16 cellular contexts compared by ENCODE assay signal in genomic region chr7:55387062-55387965, GRCh38. TPM values are rescaled to one million over a fixed set of nuclear protein-coding genes. Genes with fewer than 3 reads are reported as not detected.
DNase-seq lines count a peak whose midpoint lies in the region; ATAC-seq, FAIRE-seq and TF ChIP-seq lines count a peak whose summit lies in the region.
"Had no signal": no experiment of that assay in that cellular context is flagged by ENCODE, and none has a peak within 500 bp of the region (broad histone marks: within the 10 kb centered on the region; RNA-seq: fewer than 3 reads in every experiment).

No MANE protein-coding gene starts in this region.

- H2AK5ac ChIP-seq in IMR-90 (ENCODE audit: low read depth, low read length), result no peak overlapping the region

- no peak overlapping the region for H3K4ac ChIP-seq in IMR-90 (ENCODE audit: low read depth, low read length)

- H3K4me1 ChIP-seq in IMR-90 (ENCODE audit: control insufficient read depth, insufficient read depth, low read length) (no peaks in the 10 kb centered on the region), kidney (ENCODE audit: control insufficient read depth in 1 of 2, insufficient read depth in 1 of 2, low read depth in 1 of 2, low read length in 2 of 2) (no peaks in the 10 kb centered on the region)
- no peaks in the 10 kb centered on the region for H3K4me1 ChIP-seq in effector memory CD4-positive, alpha-beta T cell (ENCODE audit: control insufficient read depth, insufficient read depth, low read length, poor library complexity, severe bottlenecking)

- H3K9me3 Mint-ChIP-seq in activated T-helper 1 cell treated with anti-CD3 and anti-CD28 coated beads, Interleukin-12 subunit alpha, Interleukin-12 subunit beta, Interleukin-2, Interleukin-4 antibody, amounts not matched to agents 30 ng/mL and 10 ng/mL and 1 ng/mL, durations not matched to agents 14 hours and 24 hours and 36 hours, result peaks cover 51% of the 10 kb centered on the region

- in situ Hi-C loops in IMR-90 (cut with MboI; ENCODE audit: low sequenced_read_pairs), result no loop called here

- H3K23ac ChIP-seq in IMR-90 (ENCODE audit: low read depth, low read length), result no peak overlapping the region

- no peak overlapping the region for H4K5ac ChIP-seq in IMR-90 (ENCODE audit: low read depth, low read length)

- H2BK20ac ChIP-seq in IMR-90 (ENCODE audit: low read depth, low read length), result no peak overlapping the region

- no TSS peak for BruUV-seq in IMR-90 (replicated peaks; lab: Mats Ljungman, UMichigan)

- no peak overlapping the region for H3K18ac ChIP-seq in IMR-90 (ENCODE audit: low read depth, low read length)

- no peak overlapping the region for H3K56ac ChIP-seq in IMR-90 (ENCODE audit: extremely low read depth, insufficient read depth, low read length)

- intact Hi-C loops in IMR-90 (cut with micrococcal nuclease) (no loop called here), kidney (cut with DNase I) (no loop called here)
- intact Hi-C loops in activated T-helper 1 cell treated with anti-CD3 and anti-CD28 coated beads, Interleukin-12 subunit alpha, Interleukin-12 subunit beta, Interleukin-2, Interleukin-4 antibody, amounts not matched to agents 30 ng/mL and 10 ng/mL and 1 ng/mL, durations not matched to agents 14 hours and 24 hours and 36 hours (cut with micrococcal nuclease), result no loop called here

- H3K14ac ChIP-seq in IMR-90 (replicated peaks; ENCODE audit: low read depth, low read length), result no peak overlapping the region

- peak overlapping the region; percentile 16 for H3K27ac Mint-ChIP-seq in activated T-helper 1 cell treated with anti-CD3 and anti-CD28 coated beads, Interleukin-12 subunit alpha, Interleukin-12 subunit beta, Interleukin-2, Interleukin-4 antibody, amounts not matched to agents 30 ng/mL and 10 ng/mL and 1 ng/mL, durations not matched to agents 14 hours and 24 hours and 36 hours
- H3K27ac Mint-ChIP-seq: memory B cell had no signal

- no peak overlapping the region for H2AFZ ChIP-seq in IMR-90 (replicated peaks; ENCODE audit: low read length, poor library complexity)

- peaks cover 15% of the 10 kb centered on the region for H3K36me3 Mint-ChIP-seq in activated T-helper 1 cell treated with anti-CD3 and anti-CD28 coated beads, Interleukin-12 subunit alpha, Interleukin-12 subunit beta, Interleukin-2, Interleukin-4 antibody, amounts not matched to agents 30 ng/mL and 10 ng/mL and 1 ng/mL, durations not matched to agents 14 hours and 24 hours and 36 hours (ENCODE audit: low read depth)

- H2BK5ac ChIP-seq in IMR-90 (ENCODE audit: low read depth, low read length, poor library complexity, severe bottlenecking), result no peak overlapping the region

- H2BK15ac ChIP-seq in IMR-90 (ENCODE audit: low read depth, low read length), result no peak overlapping the region

- H4K8ac ChIP-seq in IMR-90 (ENCODE audit: low read depth in 2 of 2, low read length in 2 of 2), result no peak overlapping the region

- TF ChIP-seq POLR2A in IMR-90 (IDR thresholded peaks at IDR 0.05; ENCODE audit: low read depth, low read length), result no peak

- no peaks in the 10 kb centered on the region for H3K9me1 ChIP-seq in IMR-90 (ENCODE audit: insufficient read depth, low read length)

- H3K27me3 Mint-ChIP-seq in activated T-helper 1 cell treated with anti-CD3 and anti-CD28 coated beads, Interleukin-12 subunit alpha, Interleukin-12 subunit beta, Interleukin-2, Interleukin-4 antibody, amounts not matched to agents 30 ng/mL and 10 ng/mL and 1 ng/mL, durations not matched to agents 14 hours and 24 hours and 36 hours (ENCODE audit: insufficient read depth), result no peaks in the 10 kb centered on the region
- H3K27me3 Mint-ChIP-seq: central memory CD8-positive, alpha-beta T cell; memory B cell had no signal

- DNase-seq in NCI-H1092 treated with DMSO at 0.1 percent for 48 hours (lab: John Stamatoyannopoulos, UW) (peak; percentile 3), NCI-H1092 (lab: John Stamatoyannopoulos, UW) (no peak), IMR-90 (peak; percentile 19), kidney (no peak), islet precursor cell (no peak), NCI-H446 treated with DMSO at 0.1 percent for 48 hours (lab: John Stamatoyannopoulos, UW) (no peak)
- no peak for DNase-seq in activated T-helper 1 cell treated with anti-CD3 and anti-CD28 coated beads, Interleukin-12 subunit alpha, Interleukin-12 subunit beta, Interleukin-2, Interleukin-4 antibody, amounts not matched to agents 30 ng/mL and 10 ng/mL and 1 ng/mL, durations not matched to agents 14 hours and 24 hours and 36 hours (ENCODE audit: low spot score)
- no peak for DNase-seq in effector memory CD4-positive, alpha-beta T cell
- DNase-seq: NCI-H187 treated with DMSO at 0.1 percent for 48 hours; posterior cingulate gyrus; SHP77; stimulated activated CD4-positive, alpha-beta T cell treated with anti-CD3 and anti-CD28 coated beads, Interleukin-4, amount 100 ng/mL, for 1 hour had no signal

- no peaks in the 10 kb centered on the region for H3K27me3 ChIP-seq in IMR-90 (ENCODE audit: control insufficient read depth, insufficient read depth, low read length)
- H3K27me3 ChIP-seq in effector memory CD4-positive, alpha-beta T cell (replicated peaks; ENCODE audit: control insufficient read depth, insufficient read depth, low read length, poor library complexity, severe bottlenecking), result no peaks in the 10 kb centered on the region
- H3K27me3 ChIP-seq: gastrocnemius medialis had no signal

- no peak overlapping the region for H3K4me3 ChIP-seq in IMR-90 (ENCODE audit: insufficient read depth, low read depth, low read length)
- H3K4me3 ChIP-seq in kidney (ENCODE audit: low read length in 2 of 2), result no peak overlapping the region
- H3K4me3 ChIP-seq in effector memory CD4-positive, alpha-beta T cell (ENCODE audit: insufficient read depth, low read depth, low read length, poor library complexity, severe bottlenecking), result no peak overlapping the region
- H3K4me3 ChIP-seq: gastrocnemius medialis had no signal

- POLR2A ChIA-PET in IMR-90 (lab: Charles Lee; ENCODE audit: unreplicated experiment), result no interaction called here

- 83 to 100% methylated on average over 1 to 2 of the region's 7 CpGs for WGBS in IMR-90 (ENCODE audit: extremely low coverage in 2 of 2, insufficient read length in 1 of 2), 2 experiments

- no peak overlapping the region for H2AK9ac ChIP-seq in IMR-90 (replicated peaks; ENCODE audit: low read depth, low read length, poor library complexity)

- H4K20me1 ChIP-seq in IMR-90 (ENCODE audit: insufficient read depth, low read length), result no peaks in the 10 kb centered on the region

- no peaks in the 10 kb centered on the region for H3K4me1 Mint-ChIP-seq in activated T-helper 1 cell treated with anti-CD3 and anti-CD28 coated beads, Interleukin-12 subunit alpha, Interleukin-12 subunit beta, Interleukin-2, Interleukin-4 antibody, amounts not matched to agents 30 ng/mL and 10 ng/mL and 1 ng/mL, durations not matched to agents 14 hours and 24 hours and 36 hours (ENCODE audit: low read depth)
- H3K4me1 Mint-ChIP-seq: memory B cell had no signal

- H3K9ac ChIP-seq in IMR-90 (ENCODE audit: low read depth, low read length), result no peak overlapping the region
- H3K9ac ChIP-seq in kidney (ENCODE audit: low read length in 2 of 2), result no peak overlapping the region

- H4K91ac ChIP-seq in IMR-90 (ENCODE audit: insufficient read depth, low read depth, low read length), result no peak overlapping the region

- peak; percentile 78 for FAIRE-seq in kidney (lab: Jason Lieb, UNC)

- H3K36me3 ChIP-seq in IMR-90 (ENCODE audit: control insufficient read depth, insufficient read depth, low read length), result 0 out of 2 replicates have a peak, but pooled peaks cover 1% of the 10 kb centered on the region
- no peaks in the 10 kb centered on the region for H3K36me3 ChIP-seq in kidney (ENCODE audit: control insufficient read depth in 1 of 2, insufficient read depth in 2 of 2, low read length in 2 of 2)
- H3K36me3 ChIP-seq in effector memory CD4-positive, alpha-beta T cell (ENCODE audit: control insufficient read depth, insufficient read depth, low read length), result no peaks in the 10 kb centered on the region

- TF ChIP-seq RAD21 in IMR-90 (IDR thresholded peaks at IDR 0.05; ENCODE audit: low read length), result no peak

- no peak overlapping the region for H2BK120ac ChIP-seq in IMR-90 (ENCODE audit: low read depth, low read length)

- H3K4me3 Mint-ChIP-seq in activated T-helper 1 cell treated with anti-CD3 and anti-CD28 coated beads, Interleukin-12 subunit alpha, Interleukin-12 subunit beta, Interleukin-2, Interleukin-4 antibody, amounts not matched to agents 30 ng/mL and 10 ng/mL and 1 ng/mL, durations not matched to agents 14 hours and 24 hours and 36 hours, result no peak overlapping the region
- H3K4me3 Mint-ChIP-seq: central memory CD8-positive, alpha-beta T cell; memory B cell had no signal

- peaks cover 5 to 6% of the 10 kb centered on the region in 2 experiments; a peak in 1 of 4 replicates for H3K79me1 ChIP-seq in IMR-90 (ENCODE audit: low read depth in 1 of 2, low read length in 2 of 2)

- no peak overlapping the region for H3K27ac ChIP-seq in IMR-90 (ENCODE audit: insufficient read depth, low read length)
- H3K27ac ChIP-seq in kidney (ENCODE audit: low read depth in 2 of 2, low read length in 2 of 2), result no peak overlapping the region
- no peak overlapping the region for H3K27ac ChIP-seq in effector memory CD4-positive, alpha-beta T cell (ENCODE audit: insufficient read depth, low read length, poor library complexity, severe bottlenecking)
- H3K27ac ChIP-seq: VCaP had no signal

- ATAC-seq in IMR-90 (ENCODE audit: low read depth), result no peak

- no peak for TF ChIP-seq CTCF in IMR-90 (conservative IDR thresholded peaks at IDR 0.05; ENCODE audit: low read depth, low read length)
- TF ChIP-seq CTCF in kidney (IDR thresholded peaks at IDR 0.05; ENCODE audit: borderline replicate concordance, extremely low read depth, insufficient read depth), result no peak

- no peak overlapping the region for H3K4me2 ChIP-seq in IMR-90 (ENCODE audit: low read depth, low read length)

- peaks cover 35% of the 10 kb centered on the region for H3K9me3 ChIP-seq in IMR-90 (ENCODE audit: control insufficient read depth, insufficient read depth, low read length)
- peaks cover 0 to 8% of the 10 kb centered on the region in 2 donors for H3K9me3 ChIP-seq in kidney (ENCODE audit: control insufficient read depth in 1 of 2, low read length in 2 of 2)
- H3K9me3 ChIP-seq in effector memory CD4-positive, alpha-beta T cell (ENCODE audit: control insufficient read depth, low read length), result peaks cover 8% of the 10 kb centered on the region
- H3K9me3 ChIP-seq: gastrocnemius medialis had no signal

- CTCF ChIA-PET in IMR-90 (lab: Yijun Ruan, JAX), result no interaction called here

- dilution Hi-C loops in IMR-90 (cut with HindIII; ENCODE audit: low sequenced_read_pairs, unreplicated experiment), result no loop called here

RNA-seq across cellular contexts. Expression of gene LANCL2, which starts 22.2 kb away (rescaled TPM):
- total RNA-seq in IMR-90 (2012; rRNA removed) (17.9 and 20.0 TPM in 2 replicates), kidney (18.3 TPM)
- polyA plus RNA-seq in IMR-90 (2012; rRNA removed) (11.7 and 13.6 TPM in 2 replicates), kidney (ENCODE audit: insufficient read depth, low read depth, low replicate concordance) (9.9 TPM)
- polyA plus RNA-seq in IMR-90 (2012; cell fraction: cytosol; rRNA removed), result 10.8 and 18.3 TPM in 2 replicates
- 12.2 and 25.0 TPM in 2 replicates for polyA plus RNA-seq in IMR-90 (2012; cell fraction: nucleus; rRNA removed; ENCODE audit: low replicate concordance)
- 11.0 TPM in 2 replicates for total RNA-seq in activated T-helper 1 cell treated with anti-CD3 and anti-CD28 coated beads, Interleukin-12 subunit alpha, Interleukin-12 subunit beta, Interleukin-2, Interleukin-4 antibody, amounts not matched to agents 30 ng/mL and 10 ng/mL and 1 ng/mL, durations not matched to agents 14 hours and 24 hours and 36 hours

Comparison
In these comparisons a context has a peak if more than half of its experiments do, and no peak if none do; other contexts are left out.
1. DNase-seq: peak in NCI-H1092 treated with DMSO at 0.1 percent for 48 hours (single experiment) and IMR-90 (single experiment); none in NCI-H1092 (single experiment), activated T-helper 1 cell treated with anti-CD3 and anti-CD28 coated beads, Interleukin-12 subunit alpha, Interleukin-12 subunit beta, Interleukin-2, Interleukin-4 antibody, amounts not matched to agents 30 ng/mL and 10 ng/mL and 1 ng/mL, durations not matched to agents 14 hours and 24 hours and 36 hours (single experiment), kidney (single experiment), islet precursor cell (single experiment), effector memory CD4-positive, alpha-beta T cell (0 of 3) and NCI-H446 treated with DMSO at 0.1 percent for 48 hours (single experiment).